ENCODE assay signal across 22 cellular contexts in the genomic region with DNA sequence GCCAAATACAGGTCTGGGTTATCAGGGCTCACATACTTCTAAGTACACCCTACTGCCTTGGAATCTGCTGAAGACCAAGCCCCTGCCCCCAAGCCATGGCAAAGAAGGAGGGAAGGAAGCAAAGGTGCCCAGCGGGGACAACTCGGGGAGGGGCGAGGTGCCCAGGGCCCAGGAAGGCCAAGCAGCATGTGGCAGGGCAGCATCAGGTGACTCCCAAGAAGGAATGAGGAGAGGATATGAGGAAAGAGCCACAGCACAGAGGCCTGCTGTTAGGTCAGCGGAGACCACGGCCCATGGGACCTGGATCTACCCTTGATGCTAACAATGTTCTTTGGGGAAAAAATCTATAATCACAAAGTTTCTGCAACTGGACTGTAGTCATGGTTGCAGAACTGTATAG.
"Had no signal": no experiment of that assay in that cellular context is flagged by ENCODE, and none has a peak within 500 bp of the region (broad histone marks: within the 10 kb centered on the region; RNA-seq: fewer than 3 reads in every experiment).

No MANE protein-coding gene starts in this region.

- H3K9me3 Mint-ChIP-seq: activated T-cell treated with anti-CD3 and anti-CD28 coated beads, Interleukin-2, amount 50 U/mL, for 24 hours; activated T-helper 2 cell treated with anti-CD3 and anti-CD28 coated beads, Interferon-gamma antibody, Interleukin-2, Interleukin-4, amounts not matched to agents 10 μg/mL and 5 μg/mL and 100 μg/mL, durations not matched to agents 14 hours and 24 hours and 36 hours; memory B cell; T-helper 2 cell treated with Interferon-gamma antibody and Interleukin-4, amounts not matched to agents 5 μg/mL and 100 μg/mL, for 36 hours had no signal

- H3K4me3 ChIP-seq: coronary artery, gastroesophageal sphincter, heart left ventricle, prostate gland had no signal

- H3K4me1 ChIP-seq: gastroesophageal sphincter, heart left ventricle, prostate gland had no signal

- H3K36me3 ChIP-seq: prostate gland had no signal

- H3K27me3 Mint-ChIP-seq: activated naive CD8-positive, alpha-beta T cell; activated T-cell treated with anti-CD3 and anti-CD28 coated beads, Interleukin-2, amount 50 U/mL, for 24 hours; memory B cell had no signal

- H3K27me3 ChIP-seq: gastroesophageal sphincter had no signal

- DNase-seq: activated CD4-positive, alpha-beta T cell treated with anti-CD3 and anti-CD28 coated beads for 1 hour; activated CD4-positive, alpha-beta T cell treated with anti-CD3 and anti-CD28 coated beads, Interleukin-2, amount 50 U/mL, for 1 hour; activated CD8-positive, alpha-beta memory T cell treated with anti-CD3 and anti-CD28 coated beads for 24 hours; activated CD8-positive, alpha-beta memory T cell treated with anti-CD3 and anti-CD28 coated beads, Interleukin-2, amount 50 U/mL, for 4 hours; activated naive CD4-positive, alpha-beta T cell; activated T-cell treated with anti-CD3 and anti-CD28 coated beads, Interleukin-2, amount 50 U/mL, for 24 hours; amniotic stem cell; cerebellar nuclear complex; heart left ventricle; islet precursor cell; left colon; stimulated activated CD4-positive, alpha-beta T cell treated with anti-CD3 and anti-CD28 coated beads, Interleukin-4, amount 100 ng/mL, for 24 hours; stimulated activated naive CD8-positive, alpha-beta T cell treated with anti-CD3 and anti-CD28 coated beads, Interleukin-15, Interleukin-2, amounts not matched to agents 100 U/mL and 50 U/mL, for 24 hours had no signal

- H3K36me3 Mint-ChIP-seq: activated naive CD8-positive, alpha-beta T cell had no signal

- ATAC-seq: gastroesophageal sphincter; heart left ventricle; left colon; stimulated activated naive CD8-positive, alpha-beta T cell treated with anti-CD3 and anti-CD28 coated beads, Interleukin-15, Interleukin-2, amounts not matched to agents 100 U/mL and 50 U/mL, for 24 hours had no signal

- H3K4me3 Mint-ChIP-seq: activated naive CD8-positive, alpha-beta T cell; activated T-cell treated with anti-CD3 and anti-CD28 coated beads, Interleukin-2, amount 50 U/mL, for 24 hours; memory B cell; T-helper 2 cell treated with Interferon-gamma antibody and Interleukin-4, amounts not matched to agents 5 μg/mL and 100 μg/mL, for 36 hours had no signal

- FAIRE-seq: bronchial epithelial cell, urothelium cell line had no signal

- H3K9me3 ChIP-seq: gastroesophageal sphincter, heart left ventricle, prostate gland had no signal

- H3K27ac ChIP-seq: coronary artery, gastroesophageal sphincter, heart left ventricle, prostate gland had no signal

- H3K27ac Mint-ChIP-seq: activated naive CD8-positive, alpha-beta T cell; activated T-cell treated with anti-CD3 and anti-CD28 coated beads, Interleukin-2, amount 50 U/mL, for 24 hours; activated T-helper 2 cell treated with anti-CD3 and anti-CD28 coated beads, Interferon-gamma antibody, Interleukin-2, Interleukin-4, amounts not matched to agents 10 μg/mL and 5 μg/mL and 100 μg/mL, durations not matched to agents 14 hours and 24 hours and 36 hours; T-helper 2 cell treated with Interferon-gamma antibody and Interleukin-4, amounts not matched to agents 5 μg/mL and 100 μg/mL, for 36 hours had no signal
